In the genomic region with DNA sequence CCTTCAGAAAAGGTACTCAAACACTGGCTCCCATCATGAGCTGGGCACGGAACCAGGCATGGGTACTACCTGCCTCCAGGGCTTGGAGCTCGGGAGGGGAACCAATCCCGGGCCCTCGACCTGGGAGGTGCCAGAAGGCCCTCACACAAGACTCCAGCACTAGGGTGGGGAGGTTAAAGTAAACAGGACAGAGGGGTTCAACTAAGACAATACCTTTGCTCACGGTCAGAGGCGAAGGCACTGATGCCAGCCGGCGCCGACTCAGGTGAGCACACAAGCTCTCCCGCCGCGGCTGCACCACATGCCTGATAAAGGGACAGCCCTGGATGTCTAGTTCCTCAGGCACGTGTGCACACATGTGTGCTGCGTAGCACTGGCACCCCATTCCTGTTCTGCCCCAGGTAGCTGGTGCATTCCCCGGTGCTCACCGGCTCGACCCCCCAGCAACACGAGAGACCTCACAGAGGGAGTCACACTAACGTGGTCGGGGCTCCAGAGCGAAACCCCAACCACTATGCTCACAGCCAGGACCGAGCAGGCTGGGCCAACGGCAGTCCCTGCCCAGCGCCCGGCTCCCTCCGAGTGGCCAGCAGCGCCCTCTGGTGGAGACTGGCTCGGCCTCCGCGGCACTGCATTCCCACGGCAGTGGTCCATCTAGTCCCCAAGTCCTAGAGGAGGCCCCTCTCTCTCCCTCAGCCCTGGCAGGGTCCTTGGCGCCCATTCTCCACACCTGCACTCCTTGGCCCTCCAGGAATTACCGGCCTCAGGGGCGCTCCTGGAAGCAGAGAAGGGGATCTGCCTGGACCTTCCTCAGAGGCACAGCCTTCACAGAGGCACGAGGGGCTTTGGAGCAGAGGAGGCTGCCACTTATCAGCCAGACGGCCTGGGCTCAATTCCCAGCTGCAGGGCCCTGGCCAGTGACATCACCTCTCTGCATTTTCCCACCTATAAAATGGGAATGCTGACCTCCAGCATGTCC, we compare ENCODE assay signal across 8 cellular contexts. TPM values are rescaled to one million over a fixed set of nuclear protein-coding genes. Genes with fewer than 3 reads are reported as not detected.
DNase-seq lines count a peak whose midpoint lies in the region; ATAC-seq, FAIRE-seq and TF ChIP-seq lines count a peak whose summit lies in the region.

No MANE protein-coding gene starts in this region.

- peaks cover 6% of the 10 kb centered on the region for H3K36me3 Mint-ChIP-seq in T-cell
- H3K36me3 Mint-ChIP-seq in activated naive CD8-positive, alpha-beta T cell treated with anti-CD3 and anti-CD28 coated beads, Interleukin-2, amount 50 U/mL, for 24 hours (ENCODE audit: low read depth) = no peaks in the 10 kb centered on the region

- peak; percentile 66 to 77 (median 74) for ATAC-seq in T-cell (replicated peaks in 1 of 4)
- ATAC-seq in activated naive CD8-positive, alpha-beta T cell treated with anti-CD3 and anti-CD28 coated beads, Interleukin-2, amount 50 U/mL, for 24 hours = peak; percentile 75
- peak; percentile 79 to 90 (median 88) for ATAC-seq in heart left ventricle
- no peak for ATAC-seq in HG03521 (IDR thresholded peaks at IDR 0.05; ENCODE audit: unreplicated experiment)

- no peaks in the 10 kb centered on the region for H3K27me3 Mint-ChIP-seq in T-cell
- no peaks in the 10 kb centered on the region for H3K27me3 Mint-ChIP-seq in activated naive CD8-positive, alpha-beta T cell treated with anti-CD3 and anti-CD28 coated beads, Interleukin-2, amount 50 U/mL, for 24 hours

- WGBS in heart left ventricle, 4 donors = 33 to 45% (median 40%) methylated on average over 30 to 36 of the region's 36 CpGs

- no peak overlapping the region for H3K27ac Mint-ChIP-seq in T-cell
- H3K27ac Mint-ChIP-seq in activated naive CD8-positive, alpha-beta T cell treated with anti-CD3 and anti-CD28 coated beads, Interleukin-2, amount 50 U/mL, for 24 hours = no peak overlapping the region

- FAIRE-seq in urothelium cell line (lab: Jason Lieb, UNC) = no peak

- H3K4me3 Mint-ChIP-seq in T-cell = peak overlapping the region in 1 of 3 donors; percentile 47
- H3K4me3 Mint-ChIP-seq in activated naive CD8-positive, alpha-beta T cell treated with anti-CD3 and anti-CD28 coated beads, Interleukin-2, amount 50 U/mL, for 24 hours = no peak overlapping the region

- no peaks in the 10 kb centered on the region for H3K9me3 Mint-ChIP-seq in T-cell
- H3K9me3 Mint-ChIP-seq in activated naive CD8-positive, alpha-beta T cell treated with anti-CD3 and anti-CD28 coated beads, Interleukin-2, amount 50 U/mL, for 24 hours = no peaks in the 10 kb centered on the region

- H3K27ac ChIP-seq in heart left ventricle = peak overlapping the region in 1 of 12 donors; percentile 6

- peaks cover 64 to 85% (median 78%) of the 10 kb centered on the region in 3 donors for H3K4me1 Mint-ChIP-seq in T-cell
- peaks cover 52% of the 10 kb centered on the region for H3K4me1 Mint-ChIP-seq in activated naive CD8-positive, alpha-beta T cell treated with anti-CD3 and anti-CD28 coated beads, Interleukin-2, amount 50 U/mL, for 24 hours

- POLR2A ChIA-PET in T-cell (lab: Charles Lee) = no interaction called here

- H3K4me3 ChIP-seq in heart left ventricle = no peak overlapping the region

- TF ChIP-seq POLR2A in heart left ventricle (IDR thresholded peaks at IDR 0.05) = no peak

- H3K9me3 ChIP-seq in heart left ventricle = no peaks in the 10 kb centered on the region

- intact Hi-C loops in heart left ventricle (cut with DNase I) = loop anchor here (1.0 to 10.0 kb wide), 16 partner anchors 48 to 315 kb away; partner anchors contain the start of genes TOLLIP (in 4 of the 10) and BRSK2 (in 1 of the 10)

- H3K36me3 ChIP-seq in heart left ventricle = peaks cover 0 to 13% (median 0%) of the 10 kb centered on the region in 9 donors

- TF ChIP-seq CTCF in heart left ventricle (IDR thresholded peaks at IDR 0.05) = peak; percentile 87 to 99 (median 96)

- DNase-seq in DMS79 treated with DMSO at 0.1 percent for 48 hours (lab: John Stamatoyannopoulos, UW) = peak; percentile 12
- DNase-seq in LHCN-M2 (ENCODE audit: low read depth) = peak; percentile 21
- peak; percentile 19 to 77 (median 64) for DNase-seq in T-cell
- DNase-seq in activated naive CD8-positive, alpha-beta T cell treated with anti-CD3 and anti-CD28 coated beads, Interleukin-2, amount 50 U/mL, for 24 hours = peak; percentile 88
- DNase-seq in heart left ventricle = peak; percentile 75 to 89 (median 80)
- DNase-seq in putamen (ENCODE audit: low spot score) = peak; percentile 53
- peak; percentile 53 for DNase-seq in urothelium cell line (ENCODE audit: low spot score)

- peaks cover 15 to 79% (median 55%) of the 10 kb centered on the region in 12 donors for H3K4me1 ChIP-seq in heart left ventricle

- CTCF ChIA-PET in T-cell (lab: Charles Lee) = interaction anchor here (0.5 to 1.0 kb wide), 3 partner anchors 14 to 463 kb away, joined by 3 read pairs; no protein-coding TSS in a partner anchor

- no peaks in the 10 kb centered on the region for H3K27me3 ChIP-seq in heart left ventricle

RNA-seq across cellular contexts. Expression of gene MOB2, which starts 28.8 kb away (rescaled TPM):
- total RNA-seq in LHCN-M2 (2014; rRNA removed) (11.9 and 19.9 TPM in 2 replicates), T-cell (10 to 100 TPM; 49.6 to 79.2 (median 72.6) TPM), heart left ventricle (10 to 100 TPM; 35.5 to 53.7 (median 44.7) TPM)
- 17.9 TPM for polyA plus RNA-seq in LHCN-M2 (2012)
- 10 to 100 TPM; 27.4 to 61.1 TPM for polyA plus RNA-seq in heart left ventricle

RNA-seq across cellular contexts. Expression of gene DUSP8, which starts 56.7 kb away (rescaled TPM):
- not detected in 2 replicates for total RNA-seq in LHCN-M2 (2014; rRNA removed)
- 0.72 TPM for polyA plus RNA-seq in LHCN-M2 (2012)
- total RNA-seq in T-cell = 10 to 100 TPM in 2 of 5 donors, 1 to 10 TPM in 3; 5.2 to 64.3 (median 8.7) TPM
- total RNA-seq in heart left ventricle = 10 to 100 TPM in 8 of 9 donors, 1 to 10 TPM in 1; 9.8 to 29.9 (median 17.1) TPM
- polyA plus RNA-seq in heart left ventricle = 10 to 100 TPM; 10.9 to 12.8 TPM

Comparison
In these comparisons a context has a peak if more than half of its experiments do, and no peak if none do; other contexts are left out.
1. DNase-seq: peak in every context shown above with its lines; median percentile 88 in activated naive CD8-positive, alpha-beta T cell treated with anti-CD3 and anti-CD28 coated beads, Interleukin-2, amount 50 U/mL, for 24 hours; 80 in heart left ventricle; 64 in T-cell; 53 in putamen; 53 in urothelium cell line; 21 in LHCN-M2; 12 in DMS79 treated with DMSO at 0.1 percent for 48 hours.